Comparison of ENCODE assay signal across 1 cellular context in genomic region chr19:12890787-12891552, GRCh38.
TF ChIP-seq lines count a peak whose summit lies in the region.

GCDH (plus strand) TSS chr19:12891160; CDS start chr19:12891305, 145 bp downstream.

TF ChIP-seq in K562, 482 proteins besides CTCF, POLR2A, EP300 and RAD21 (continued from another document):
- TF ChIP-seq ZNF512 (tag; IDR thresholded peaks at IDR 0.05) (no peak), NUFIP1 (IDR thresholded peaks at IDR 0.05; ENCODE audit: partially characterized antibody) (no peak), ZNF263 (CRISPR knock-in tag; IDR thresholded peaks at IDR 0.05; ENCODE audit: borderline replicate concordance) (no peak), PURB (CRISPR knock-in tag; IDR thresholded peaks at IDR 0.05; ENCODE audit: low read depth) (no peak), DMBX1 (CRISPR knock-in tag; IDR thresholded peaks at IDR 0.05; ENCODE audit: borderline replicate concordance) (no peak), MLX (CRISPR knock-in tag; conservative IDR thresholded peaks at IDR 0.05) (0 out of 4 replicates have a peak, but pooled peaks of 1 of the 2 experiments have one; percentile 70), FOXJ3 (CRISPR knock-in tag; IDR thresholded peaks at IDR 0.05) (no peak), MECOM (CRISPR knock-in tag; IDR thresholded peaks at IDR 0.05) (no peak), THRAP3 (IDR thresholded peaks at IDR 0.05; ENCODE audit: borderline replicate concordance) (no peak), CBFA2T3 (IDR thresholded peaks at IDR 0.05) (no peak), FOXK1 (CRISPR knock-in tag; IDR thresholded peaks at IDR 0.05; ENCODE audit: borderline replicate concordance) (0 out of 2 replicates have a peak, but pooled peaks have one; percentile 17), FIP1L1 (IDR thresholded peaks at IDR 0.05; ENCODE audit: low read depth, low read length, poor library complexity, severe bottlenecking) (no peak), ZNF41 (CRISPR knock-in tag; conservative IDR thresholded peaks at IDR 0.05) (no peak), HLTF (IDR thresholded peaks at IDR 0.05) (no peak), ELK3 (CRISPR knock-in tag; IDR thresholded peaks at IDR 0.05) (no peak), ZNF444 (CRISPR knock-in tag; IDR thresholded peaks at IDR 0.05) (no peak), KDM2B (CRISPR knock-in tag; IDR thresholded peaks at IDR 0.05) (no peak), PREB (CRISPR knock-in tag; IDR thresholded peaks at IDR 0.05) (no peak), SRSF1 (IDR thresholded peaks at IDR 0.05; ENCODE audit: low read depth, low read length) (no peak), E2F3 (CRISPR knock-in tag; IDR thresholded peaks at IDR 0.05) (no peak), ZNF398 (CRISPR knock-in tag; IDR thresholded peaks at IDR 0.05) (no peak), ARNT (IDR thresholded peaks at IDR 0.05) (no peak), BCOR (IDR thresholded peaks at IDR 0.05) (no peak), MXD1 (CRISPR knock-in tag; IDR thresholded peaks at IDR 0.05; ENCODE audit: borderline replicate concordance, poor library complexity, severe bottlenecking) (peak; percentile 88), SAP30 (IDR thresholded peaks at IDR 0.05; ENCODE audit: borderline replicate concordance, insufficient read depth, low read depth, low read length, poor library complexity, severe bottlenecking) (peak; percentile 99), ZNF707 (CRISPR knock-in tag; conservative IDR thresholded peaks at IDR 0.05) (no peak), SETDB1 (IDR thresholded peaks at IDR 0.05; ENCODE audit: low read length) (no peak), XRCC4 (IDR thresholded peaks at IDR 0.05; ENCODE audit: extremely low read depth, insufficient read depth, insufficient read length) (no peak), HIVEP1 (CRISPR knock-in tag; IDR thresholded peaks at IDR 0.05) (no peak), MEIS2 (IDR thresholded peaks at IDR 0.05; ENCODE audit: partially characterized antibody) (no peak), RFX1 (IDR thresholded peaks at IDR 0.05) (no peak), BRF2 (IDR thresholded peaks at IDR 0.05; ENCODE audit: borderline replicate concordance, insufficient read depth, insufficient read length) (no peak), MBD2 (IDR thresholded peaks at IDR 0.05; ENCODE audit: borderline replicate concordance, low read depth) (peak; percentile 81), E2F1 (CRISPR knock-in tag; IDR thresholded peaks at IDR 0.05) (peak; percentile 86), IFI16 (CRISPR knock-in tag; IDR thresholded peaks at IDR 0.05) (no peak), NFE2 (IDR thresholded peaks at IDR 0.05; ENCODE audit: low read depth) (no peak), ZNF699 (CRISPR knock-in tag; IDR thresholded peaks at IDR 0.05; ENCODE audit: insufficient replicate concordance) (no peak), HMGXB4 (CRISPR knock-in tag; IDR thresholded peaks at IDR 0.05) (peak; percentile 87), MYNN (IDR thresholded peaks at IDR 0.05) (no peak), MYNN (CRISPR knock-in tag; IDR thresholded peaks at IDR 0.05) (no peak), HSF4 (CRISPR knock-in tag; IDR thresholded peaks at IDR 0.05; ENCODE audit: borderline replicate concordance) (no peak), RBM39 (optimal IDR thresholded peaks at IDR 0.05; ENCODE audit: low read depth, low read length) (no peak), TCF3 (CRISPR knock-in tag; IDR thresholded peaks at IDR 0.05) (no peak), ZNF23 (CRISPR knock-in tag; IDR thresholded peaks at IDR 0.05) (no peak), ZNF561 (CRISPR knock-in tag; conservative IDR thresholded peaks at IDR 0.05) (no peak), SMARCE1 (IDR thresholded peaks at IDR 0.05) (no peak), ARID3B (CRISPR knock-in tag; IDR thresholded peaks at IDR 0.05; ENCODE audit: borderline replicate concordance) (no peak), ZBTB12 (CRISPR knock-in tag; IDR thresholded peaks at IDR 0.05) (peak; percentile 87), CAMTA2 (CRISPR knock-in tag; conservative IDR thresholded peaks at IDR 0.05) (no peak), HOXB6 (CRISPR knock-in tag; IDR thresholded peaks at IDR 0.05; ENCODE audit: borderline replicate concordance) (no peak), GATAD2B (IDR thresholded peaks at IDR 0.05; ENCODE audit: borderline replicate concordance) (no peak), MCM7 (IDR thresholded peaks at IDR 0.05) (no peak), ZNF76 (CRISPR knock-in tag; IDR thresholded peaks at IDR 0.05; ENCODE audit: borderline replicate concordance) (no peak)
